In the genomic region with DNA sequence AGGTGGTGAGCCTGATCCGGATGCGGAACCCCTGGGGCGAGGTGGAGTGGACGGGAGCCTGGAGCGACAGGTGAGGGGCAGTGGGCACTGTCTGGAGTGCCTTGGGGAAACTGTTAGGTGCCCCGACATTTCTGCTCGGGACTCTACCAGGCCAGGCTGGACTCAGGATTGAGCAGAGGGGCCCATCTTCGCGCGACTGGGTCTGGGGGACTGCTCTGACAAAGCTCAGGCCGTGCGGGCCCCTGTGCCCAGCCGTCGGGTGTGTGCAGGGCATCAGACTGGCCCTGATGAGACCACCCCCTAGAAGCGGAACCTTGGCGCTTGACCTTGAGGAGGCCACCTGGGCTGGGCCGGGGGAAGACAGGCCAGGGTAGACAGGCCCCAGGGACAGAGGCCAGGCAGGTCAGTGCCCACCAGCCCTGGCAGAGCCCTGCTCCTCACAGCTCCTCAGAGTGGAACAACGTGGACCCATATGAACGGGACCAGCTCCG, we compare ENCODE assay signal across 1 cellular context.
TF ChIP-seq lines count a peak whose summit lies in the region.

No MANE protein-coding gene starts in this region.

TF ChIP-seq in HepG2, 621 proteins besides CTCF, POLR2A, EP300 and RAD21:
- TF ChIP-seq TAF15 (IDR thresholded peaks at IDR 0.05; ENCODE audit: low read depth, low read length, poor library complexity, severe bottlenecking) (no peak), ATAD3A (CRISPR knock-in tag; IDR thresholded peaks at IDR 0.05) (no peak), FOXO1 (CRISPR knock-in tag; IDR thresholded peaks at IDR 0.05) (no peak), RBFOX2 (IDR thresholded peaks at IDR 0.05; ENCODE audit: low read depth, low read length) (peak; percentile 57), MAZ (IDR thresholded peaks at IDR 0.05; ENCODE audit: borderline replicate concordance, low read depth, low read length) (no peak), MAZ (CRISPR knock-in tag; IDR thresholded peaks at IDR 0.05; ENCODE audit: low read depth) (no peak)
TF ChIP-seq in HepG2: peak in this region for 1.
